ENCODE assay signal across 8 cellular contexts in genomic region chr20:46057856-46058655, GRCh38. TPM values are rescaled to one million over a fixed set of nuclear protein-coding genes. Genes with fewer than 3 reads are reported as not detected.
DNase-seq lines count a peak whose midpoint lies in the region; ATAC-seq and TF ChIP-seq lines count a peak whose summit lies in the region.

No MANE protein-coding gene starts in this region.

- H3K36me3 Mint-ChIP-seq in dendritic cell treated with granulocyte-macrophage colony-stimulating factor and Interleukin-4, amounts not matched to agents 40 ng/mL and 50 ng/mL, for 4 days (ENCODE audit: low read depth) = peaks cover 23% of the 10 kb centered on the region

- H3K36me3 ChIP-seq in ACC112 (ENCODE audit: insufficient read depth, low read length) (no peaks in the 10 kb centered on the region), HUES64 (ENCODE audit: insufficient read depth, low read length) (peaks cover 25% of the 10 kb centered on the region), left lung (peaks cover 0 to 31% of the 10 kb centered on the region in 2 donors)

- peak overlapping the region; percentile 85 for H3K27ac Mint-ChIP-seq in dendritic cell treated with granulocyte-macrophage colony-stimulating factor and Interleukin-4, amounts not matched to agents 40 ng/mL and 50 ng/mL, for 4 days

- ATAC-seq in left lung = peak; percentile 60
- ATAC-seq in GM21619 (IDR thresholded peaks at IDR 0.05; ENCODE audit: unreplicated experiment) = no peak

- no peaks in the 10 kb centered on the region for H3K9me3 Mint-ChIP-seq in dendritic cell treated with granulocyte-macrophage colony-stimulating factor and Interleukin-4, amounts not matched to agents 40 ng/mL and 50 ng/mL, for 4 days

- intact Hi-C loops in dendritic cell treated with granulocyte-macrophage colony-stimulating factor and Interleukin-4, amounts not matched to agents 40 ng/mL and 50 ng/mL, for 4 days (cut with micrococcal nuclease) = loop anchor here (2.0 kb wide), 1 partner anchor 33 kb away; no protein-coding TSS in a partner anchor
- intact Hi-C loops in left lung (cut with DNase I) = no loop called here

- TF ChIP-seq CTCF in left lung (IDR thresholded peaks at IDR 0.05) = peak in 1 of 2 donors; percentile 38

- H3K27me3 Mint-ChIP-seq in dendritic cell treated with granulocyte-macrophage colony-stimulating factor and Interleukin-4, amounts not matched to agents 40 ng/mL and 50 ng/mL, for 4 days = peaks cover 45% of the 10 kb centered on the region

- WGBS in HUES64 = 3% methylated on average over 72 of the region's 72 CpGs

- peaks cover 63% of the 10 kb centered on the region for H3K4me1 Mint-ChIP-seq in dendritic cell treated with granulocyte-macrophage colony-stimulating factor and Interleukin-4, amounts not matched to agents 40 ng/mL and 50 ng/mL, for 4 days (ENCODE audit: low read depth)

- no peak overlapping the region for H3K9ac ChIP-seq in HUES64 (ENCODE audit: low read depth, low read length)

- H3K79me2 ChIP-seq in ACC112 (ENCODE audit: control insufficient read depth, insufficient read depth, low read length, unreplicated experiment) = no peaks in the 10 kb centered on the region

- H3K4me3 Mint-ChIP-seq in dendritic cell treated with granulocyte-macrophage colony-stimulating factor and Interleukin-4, amounts not matched to agents 40 ng/mL and 50 ng/mL, for 4 days = peak overlapping the region; percentile 77

- peaks cover 6% of the 10 kb centered on the region for H3K4me1 ChIP-seq in ACC112 (ENCODE audit: control insufficient read depth, insufficient read depth, low read length, unreplicated experiment)
- peaks cover 5% of the 10 kb centered on the region for H3K4me1 ChIP-seq in HUES64 (ENCODE audit: insufficient read depth, low read length)
- peaks cover 10 to 54% of the 10 kb centered on the region in 2 donors for H3K4me1 ChIP-seq in left lung

- DNase-seq in left lung = peak; percentile 71 to 94
- no peak for DNase-seq in NCI-H226
- DNase-seq in T-helper 9 cell = no peak

- no peak overlapping the region for H2AFZ ChIP-seq in ACC112 (ENCODE audit: low read length, unreplicated experiment)

- H3K4me3 ChIP-seq in ACC112 (ENCODE audit: low read depth, low read length) (peak overlapping the region; percentile 69), HUES64 (ENCODE audit: low read length) (peak overlapping the region; percentile 47), left lung (peak overlapping the region in 1 of 2 donors; percentile 32)

- no peak overlapping the region for H3K27ac ChIP-seq in ACC112 (ENCODE audit: low read depth, low read length)
- no peak overlapping the region for H3K27ac ChIP-seq in HUES64 (ENCODE audit: low read depth, low read length)
- H3K27ac ChIP-seq in left lung = peak overlapping the region in 1 of 2 donors; percentile 34
- H3K27ac ChIP-seq in temporal lobe (ENCODE audit: low read depth, low read length) = peak overlapping the region; percentile 44

- H3K27me3 ChIP-seq in ACC112 (ENCODE audit: insufficient read depth, low read length) = peaks cover 48% of the 10 kb centered on the region
- H3K27me3 ChIP-seq in HUES64 (ENCODE audit: insufficient read depth, low read length) = peaks cover 66% of the 10 kb centered on the region
- H3K27me3 ChIP-seq in left lung = peaks cover 13 to 36% of the 10 kb centered on the region in 2 donors

- no peaks in the 10 kb centered on the region for H3K9me3 ChIP-seq in HUES64 (ENCODE audit: insufficient read depth, low read depth, low read length)
- no peaks in the 10 kb centered on the region for H3K9me3 ChIP-seq in left lung

RNA-seq across cellular contexts. Expression of gene SLC12A5, which starts 29.0 kb away (rescaled TPM):
- 5.5 TPM for polyA plus RNA-seq in HUES64 (2013, experiment 1 of 2)
- polyA plus RNA-seq in HUES64 (2013, experiment 2 of 2) = 8.4 TPM
- total RNA-seq in left lung (1 to 10 TPM in 1 of 2 donors, under 1 TPM in 1; 0.71 to 1.5 TPM), temporal lobe (17.2 TPM)

RNA-seq across cellular contexts. Expression of gene NCOA5, which starts 31.7 kb away (rescaled TPM):
- polyA plus RNA-seq in HUES64 (2013, experiment 1 of 2) = 28.4 TPM
- 28.2 TPM for polyA plus RNA-seq in HUES64 (2013, experiment 2 of 2)
- 10 to 100 TPM; 20.6 to 23.8 TPM for total RNA-seq in left lung
- total RNA-seq in temporal lobe = 21.6 TPM

RNA-seq across cellular contexts. Expression of gene MMP9, which starts 49.3 kb away (rescaled TPM):
- 1.8 TPM for polyA plus RNA-seq in HUES64 (2013, experiment 1 of 2)
- polyA plus RNA-seq in HUES64 (2013, experiment 2 of 2) = 2.2 TPM
- total RNA-seq in left lung (10 to 100 TPM in 1 of 2 donors, 1 to 10 TPM in 1; 2.5 to 25.8 TPM), temporal lobe (0.25 TPM)

Comparison
In these comparisons a context has a peak if more than half of its experiments do, and no peak if none do; other contexts are left out.
1. DNase-seq: peak in left lung (2 of 2); none in NCI-H226 (single experiment) and T-helper 9 cell (single experiment).